In the genomic region with DNA sequence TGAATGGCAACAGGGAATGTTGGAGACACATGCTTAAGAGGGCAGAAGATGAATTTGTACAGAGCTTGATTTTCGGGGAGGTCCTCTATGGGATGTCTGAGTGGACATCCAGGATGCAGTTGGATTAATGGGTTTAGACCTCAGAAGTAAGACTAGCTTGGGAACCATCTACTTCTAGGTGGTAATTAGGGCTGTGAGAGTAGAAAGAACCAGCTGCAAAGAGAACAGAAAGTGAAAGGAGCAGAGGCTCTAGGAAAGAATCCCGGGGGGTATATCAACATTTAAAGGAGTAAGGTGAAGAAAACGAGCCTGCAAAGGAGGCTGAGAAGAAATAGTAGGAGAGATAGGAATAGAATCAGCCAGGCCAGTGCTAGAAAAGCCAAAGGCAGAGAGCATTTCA, we compare ENCODE assay signal across 18 cellular contexts. TPM values are rescaled to one million over a fixed set of nuclear protein-coding genes. Genes with fewer than 3 reads are reported as not detected.
A peak's percentile ranks its signal among the peaks of the same experiment; 100 is the strongest.
DNase-seq lines count a peak whose midpoint lies in the region; ATAC-seq and TF ChIP-seq lines count a peak whose summit lies in the region.
"Had no signal": no experiment of that assay in that cellular context is flagged by ENCODE, and none has a peak within 500 bp of the region (broad histone marks: within the 10 kb centered on the region; RNA-seq: fewer than 3 reads in every experiment).

No MANE protein-coding gene starts in this region.

- intact Hi-C loops in activated B cell treated with CpG ODN at 0.5 μM for 24 hours (cut with micrococcal nuclease): no loop called here

- TF ChIP-seq CTCF in activated B cell treated with CpG ODN at 0.5 μM for 24 hours (IDR thresholded peaks at IDR 0.05) (no peak), GM10248 (IDR thresholded peaks at IDR 0.05; ENCODE audit: control extremely low read depth, extremely low read depth, low read depth, missing control alignments) (no peak)

- H3K36me3 ChIP-seq in iPS-20b (ENCODE audit: insufficient read depth, low read depth, low read length): peaks cover 10% of the 10 kb centered on the region; the same call in 1 of the 2 replicates
- H3K36me3 ChIP-seq: breast epithelium, transverse colon had no signal

- no peaks in the 10 kb centered on the region for H3K27me3 ChIP-seq in iPS-20b (ENCODE audit: insufficient read depth, low read length)
- H3K27me3 ChIP-seq: breast epithelium, transverse colon had no signal

- H3K4me3 Mint-ChIP-seq in T-helper 1 cell treated with Interleukin-12 subunit alpha and Interleukin-12 subunit beta and Interleukin-4 antibody, amounts not matched to agents 30 μg/mL and 1 μg/mL, for 36 hours: peak overlapping the region; percentile 34
- H3K4me3 Mint-ChIP-seq in activated B cell treated with CpG ODN at 0.5 μM for 24 hours: peak overlapping the region; percentile 69

- CTCF ChIA-PET in activated B cell treated with CpG ODN at 0.5 μM for 24 hours (lab: Charles Lee) (interaction anchor here (2.1 to 2.3 kb wide), 2 partner anchors 15 to 95 kb away, joined by 7 to 8 read pairs; no protein-coding TSS in a partner anchor), GM10248 (lab: Yijun Ruan, JAX) (interaction anchor here (0.8 to 1.6 kb wide), 4 partner anchors 10 to 27 kb away, joined by 3 to 4 read pairs (median 4); no protein-coding TSS in a partner anchor)

- no peaks in the 10 kb centered on the region for H3K27me3 Mint-ChIP-seq in T-helper 1 cell treated with Interleukin-12 subunit alpha and Interleukin-12 subunit beta and Interleukin-4 antibody, amounts not matched to agents 30 μg/mL and 1 μg/mL, for 36 hours (ENCODE audit: low read depth)
- no peaks in the 10 kb centered on the region for H3K27me3 Mint-ChIP-seq in activated B cell treated with CpG ODN at 0.5 μM for 24 hours

- H3K27ac ChIP-seq in iPS-20b (ENCODE audit: low read length): no peak overlapping the region
- H3K27ac ChIP-seq: 22Rv1, breast epithelium, transverse colon had no signal

- H3K9me3 Mint-ChIP-seq in T-helper 1 cell treated with Interleukin-12 subunit alpha and Interleukin-12 subunit beta and Interleukin-4 antibody, amounts not matched to agents 30 μg/mL and 1 μg/mL, for 36 hours: no peaks in the 10 kb centered on the region
- H3K9me3 Mint-ChIP-seq in activated B cell treated with CpG ODN at 0.5 μM for 24 hours: no peaks in the 10 kb centered on the region

- no peaks in the 10 kb centered on the region for H3K9me3 ChIP-seq in iPS-20b (ENCODE audit: insufficient read depth, low read depth, low read length)
- H3K9me3 ChIP-seq: breast epithelium, HAP-1, transverse colon had no signal

- H3K4me1 ChIP-seq in iPS-20b (ENCODE audit: insufficient read depth, low read length): no peaks in the 10 kb centered on the region; the same call in 1 of the 2 replicates
- H3K4me1 ChIP-seq: breast epithelium, transverse colon had no signal

- H3K27ac Mint-ChIP-seq in T-helper 1 cell treated with Interleukin-12 subunit alpha and Interleukin-12 subunit beta and Interleukin-4 antibody, amounts not matched to agents 30 μg/mL and 1 μg/mL, for 36 hours: peak overlapping the region; percentile 84
- peak overlapping the region; percentile 93 for H3K27ac Mint-ChIP-seq in activated B cell treated with CpG ODN at 0.5 μM for 24 hours

- no peak for ATAC-seq in activated B cell treated with CpG ODN at 0.5 μM for 24 hours (ENCODE audit: low read depth)
- no peak for ATAC-seq in GM21825 (IDR thresholded peaks at IDR 0.05; ENCODE audit: unreplicated experiment)
- ATAC-seq: left colon had no signal

- peaks cover 23% of the 10 kb centered on the region for H3K4me1 Mint-ChIP-seq in T-helper 1 cell treated with Interleukin-12 subunit alpha and Interleukin-12 subunit beta and Interleukin-4 antibody, amounts not matched to agents 30 μg/mL and 1 μg/mL, for 36 hours (ENCODE audit: low read depth)
- peaks cover 52% of the 10 kb centered on the region for H3K4me1 Mint-ChIP-seq in activated B cell treated with CpG ODN at 0.5 μM for 24 hours

- no peak for DNase-seq in T-helper 1 cell
- no peak for DNase-seq in activated B cell treated with CpG ODN at 0.5 μM for 24 hours
- no peak for DNase-seq in COLO829 (ENCODE audit: low spot score)
- DNase-seq in GM10248 (ENCODE audit: extremely low spot score): no peak
- DNase-seq: foreskin melanocyte, left colon, MV-4-11, NCI-H2029, NCI-H446, nucleus accumbens, transverse colon had no signal

- H3K36me3 Mint-ChIP-seq in T-helper 1 cell treated with Interleukin-12 subunit alpha and Interleukin-12 subunit beta and Interleukin-4 antibody, amounts not matched to agents 30 μg/mL and 1 μg/mL, for 36 hours (ENCODE audit: low read depth): peaks cover 36% of the 10 kb centered on the region
- peaks cover 61% of the 10 kb centered on the region for H3K36me3 Mint-ChIP-seq in activated B cell treated with CpG ODN at 0.5 μM for 24 hours (ENCODE audit: low read depth)

- H3K9ac ChIP-seq in iPS-20b (ENCODE audit: low read depth, low read length): no peak overlapping the region

- POLR2A ChIA-PET in activated B cell treated with CpG ODN at 0.5 μM for 24 hours (lab: Charles Lee) (interaction anchor here (1.5 to 5.1 kb wide), 3 partner anchors 14 to 157 kb away, joined by 4 to 42 read pairs (median 15); a partner anchor contains a TSS), GM10248 (lab: Yijun Ruan, JAX) (interaction anchor here (0.5 kb wide), 1 partner anchor 10 kb away, joined by 4 read pairs; no protein-coding TSS in a partner anchor)

- H3K4me3 ChIP-seq in GM08714 (ENCODE audit: low read length) (peak overlapping the region; percentile 19; the same call in 1 of the 2 replicates), iPS-20b (ENCODE audit: low read length) (0 out of 2 replicates have a peak overlapping the region, but pooled peaks have one; percentile 13)
- H3K4me3 ChIP-seq: breast epithelium, HAP-1, transverse colon had no signal

RNA-seq across cellular contexts. Expression of a gene that starts 29.0 kb away (rescaled TPM):
- total RNA-seq in activated B cell treated with CpG ODN at 0.5 μM for 24 hours: 21.5 and 22.6 TPM in 2 replicates

RNA-seq across cellular contexts. Expression of a gene that starts 57.8 kb away (rescaled TPM):
- total RNA-seq in activated B cell treated with CpG ODN at 0.5 μM for 24 hours: 330 and 338 TPM in 2 replicates
